1 cellular context compared by ENCODE assay signal in genomic region chr5:39461007-39461682, GRCh38.
TF ChIP-seq lines count a peak whose summit lies in the region.

No MANE protein-coding gene starts in this region.

TF ChIP-seq in HepG2, 621 proteins besides CTCF, POLR2A, EP300 and RAD21 (continued from another document):
- no peak for TF ChIP-seq STAT6 (CRISPR knock-in tag; IDR thresholded peaks at IDR 0.05; ENCODE audit: borderline replicate concordance)
- no peak for TF ChIP-seq CBX5 (CRISPR knock-in tag; IDR thresholded peaks at IDR 0.05; ENCODE audit: borderline replicate concordance)
